In genomic region chr20:58697201-58697866, GRCh38 we compare ENCODE assay signal across 26 cellular contexts. TPM values are rescaled to one million over a fixed set of nuclear protein-coding genes. Genes with fewer than 3 reads are reported as not detected.
DNase-seq lines count a peak whose midpoint lies in the region; ATAC-seq, FAIRE-seq and TF ChIP-seq lines count a peak whose summit lies in the region.
"Had no signal": no experiment of that assay in that cellular context is flagged by ENCODE, and none has a peak within 500 bp of the region (broad histone marks: within the 10 kb centered on the region; RNA-seq: fewer than 3 reads in every experiment).

No MANE protein-coding gene starts in this region.

- H3K9ac ChIP-seq in H9 (ENCODE audit: extremely low read depth, insufficient read length, low read length): no peak overlapping the region
- H3K9ac ChIP-seq in H1 (replicated peaks in 1 of 4; ENCODE audit: extremely low read depth in 1 of 4, low read depth in 3 of 4, low read length in 3 of 4): no peak overlapping the region

- H3K4me2 ChIP-seq in H9 (ENCODE audit: insufficient read depth, insufficient read length, low read length) (no peak overlapping the region), H1 (ENCODE audit: insufficient read depth in 1 of 2, low read depth in 2 of 2, low read length in 2 of 2) (no peak overlapping the region)
- H3K4me2 ChIP-seq: A549 had no signal

- H3K4me3 ChIP-seq in H1 (ENCODE audit: extremely low read depth in 1 of 4, insufficient read depth in 2 of 4, low read depth in 3 of 4, low read length in 4 of 4) (no peak overlapping the region), sigmoid colon (no peak overlapping the region)
- H3K4me3 ChIP-seq: A549, cardiac muscle cell, psoas muscle, skin epidermis had no signal

- DNase-seq in activated CD8-positive, alpha-beta memory T cell treated with anti-CD3 and anti-CD28 coated beads, Interleukin-2, amount 50 U/mL, for 48 hours: peak; percentile 48
- no peak for DNase-seq in activated CD8-positive, alpha-beta memory T cell treated with anti-CD3 and anti-CD28 coated beads, Interleukin-2, amount 10 ng/mL, durations not matched to agents 7 days and 5 days
- DNase-seq in H9: peak; percentile 18
- no peak for DNase-seq in H1 (ENCODE audit: low read depth in 1 of 2, low spot score in 2 of 2)
- peak; percentile 61 for DNase-seq in sigmoid colon
- no peak for DNase-seq in GM13976 (ENCODE audit: low spot score)
- no peak for DNase-seq in HUDEP-2 (lab: John Stamatoyannopoulos, UW; ENCODE audit: unreplicated experiment in 76 of 76)
- no peak for DNase-seq in GM10248 (ENCODE audit: extremely low spot score)
- DNase-seq: activated CD4-positive, alpha-beta memory T cell treated with anti-CD3 and anti-CD28 coated beads, Interleukin-2, amount 10 ng/mL, durations not matched to agents 7 days and 5 days; activated T-cell treated with anti-CD3 and anti-CD28 coated beads for 4 hours; BE2C; dermis blood vessel endothelial cell; DMS53; GF-D8; mammary epithelial cell; NCI-H1048; NCI-H187 treated with DMSO at 0.1 percent for 48 hours; NCI-H82; psoas muscle; stimulated activated CD4-positive, alpha-beta T cell treated with anti-CD3 and anti-CD28 coated beads, Interleukin-2, amount 100 ng/mL, for 24 hours; T1000 had no signal

- no peaks in the 10 kb centered on the region for H3K27me3 Mint-ChIP-seq in activated CD8-positive, alpha-beta memory T cell treated with anti-CD3 and anti-CD28 coated beads, Interleukin-2, amount 10 ng/mL, durations not matched to agents 7 days and 5 days
- H3K27me3 Mint-ChIP-seq in H9 (ENCODE audit: low read depth): no peaks in the 10 kb centered on the region
- H3K27me3 Mint-ChIP-seq: activated CD4-positive, alpha-beta memory T cell treated with anti-CD3 and anti-CD28 coated beads, Interleukin-2, amount 10 ng/mL, durations not matched to agents 7 days and 5 days; activated naive CD8-positive, alpha-beta T cell had no signal

- no peak overlapping the region for H4K5ac ChIP-seq in H9 (ENCODE audit: insufficient read length, low read depth, low read length)
- H4K5ac ChIP-seq in H1 (ENCODE audit: insufficient read length, low read depth, low read length): no peak overlapping the region

- in situ Hi-C loops in GM13976 (cut with MboI; ENCODE audit: low sequenced_read_pairs, unreplicated experiment): no loop called here

- H3K9me3 Mint-ChIP-seq in activated CD8-positive, alpha-beta memory T cell treated with anti-CD3 and anti-CD28 coated beads, Interleukin-2, amount 10 ng/mL, durations not matched to agents 7 days and 5 days (ENCODE audit: low read depth): no peaks in the 10 kb centered on the region
- H3K9me3 Mint-ChIP-seq in H9: no peaks in the 10 kb centered on the region
- H3K9me3 Mint-ChIP-seq: activated CD4-positive, alpha-beta memory T cell treated with anti-CD3 and anti-CD28 coated beads, Interleukin-2, amount 10 ng/mL, durations not matched to agents 7 days and 5 days had no signal

- H2BK12ac ChIP-seq in H9 (ENCODE audit: insufficient read length, low read depth, low read length) (no peak overlapping the region), H1 (ENCODE audit: low read depth, low read length) (no peak overlapping the region)

- no peak overlapping the region for H3K23ac ChIP-seq in H9 (ENCODE audit: insufficient read length, low read depth, low read length)
- no peak overlapping the region for H3K23ac ChIP-seq in H1 (ENCODE audit: insufficient read length)

- H3K56ac ChIP-seq in H9 (ENCODE audit: insufficient read length, low read depth, low read length) (no peak overlapping the region), H1 (replicated peaks; ENCODE audit: insufficient read length, low read depth, low read length) (no peak overlapping the region)

- H2BK20ac ChIP-seq in H9 (ENCODE audit: low read depth, low read length, poor library complexity, severe bottlenecking) (no peak overlapping the region), H1 (ENCODE audit: low read length) (no peak overlapping the region)

- no peak overlapping the region for H2BK15ac ChIP-seq in H9 (ENCODE audit: low read depth, low read length)
- no peak overlapping the region for H2BK15ac ChIP-seq in H1 (ENCODE audit: low read length)

- WGBS in H9 (ENCODE audit: extremely low coverage, insufficient read length, low lambda C conversion rate): no CpG with 5 or more reads among the region's 21 CpGs
- 94% methylated on average over 19 of the region's 21 CpGs; no CpG with 5 or more reads in 1 of the 2 experiments for WGBS in H1 (ENCODE audit: extremely low coverage in 1 of 2, insufficient coverage in 1 of 2, insufficient read length in 1 of 2, insufficient replicate concordance in 2 of 2, low coverage in 1 of 2, low lambda C conversion rate in 2 of 2, missing lambda C conversion rate in 1 of 2), 2 experiments
- 92 to 94% methylated on average over 21 of the region's 21 CpGs for WGBS in sigmoid colon, 2 donors

- H3K14ac ChIP-seq in H9 (ENCODE audit: insufficient read depth, low read length) (no peak overlapping the region), H1 (ENCODE audit: insufficient read length) (no peak overlapping the region)

- H3K79me1 ChIP-seq in H9 (ENCODE audit: insufficient read depth, low read depth, low read length, poor library complexity, severe bottlenecking): no peaks in the 10 kb centered on the region
- H3K79me1 ChIP-seq in H1 (ENCODE audit: low read depth, low read length): 0 out of 2 replicates have a peak, but pooled peaks cover 4% of the 10 kb centered on the region

- H3K23me2 ChIP-seq in H9 (ENCODE audit: insufficient read length, low read depth, low read length, poor library complexity, severe bottlenecking) (no peaks in the 10 kb centered on the region), H1 (ENCODE audit: low read depth, low read length) (peaks cover 4% of the 10 kb centered on the region; the same call in 1 of the 2 replicates)

- H4K20me1 ChIP-seq in H9 (ENCODE audit: control insufficient read depth, insufficient read depth, insufficient read length) (no peaks in the 10 kb centered on the region), H1 (replicated peaks in 1 of 2; ENCODE audit: control insufficient read depth in 1 of 2, insufficient read depth in 2 of 2, low read length in 2 of 2) (peaks cover 3 to 8% of the 10 kb centered on the region in 2 experiments)

- H3K36me3 ChIP-seq in H1 (ENCODE audit: control insufficient read depth in 2 of 4, insufficient read depth in 4 of 4, low read length in 3 of 4) (peaks cover 4 to 25% (median 10%) of the 10 kb centered on the region in 4 experiments; a peak in 7 of 8 replicates), sigmoid colon (peaks cover 24 to 71% (median 36%) of the 10 kb centered on the region in 4 donors)
- H3K36me3 ChIP-seq: BE2C had no signal

- H3K27me3 ChIP-seq in H9 (ENCODE audit: insufficient read depth, low read length) (no peaks in the 10 kb centered on the region), H1 (replicated peaks in 1 of 4; ENCODE audit: control insufficient read depth in 3 of 4, extremely low read depth in 1 of 4, insufficient read depth in 3 of 4, low read length in 3 of 4) (no peaks in the 10 kb centered on the region), sigmoid colon (no peaks in the 10 kb centered on the region)
- H3K27me3 ChIP-seq: BE2C, cardiac muscle cell, neutrophil had no signal

- POLR2A ChIA-PET in H1 (lab: Charles Lee; ENCODE audit: partially characterized antibody) (interaction anchor here (0.8 to 16.8 kb wide), 13 partner anchors 9 to 153 kb away, joined by 3 to 188 read pairs (median 4); partner anchors contain the start of gene STX16), GM10248 (lab: Yijun Ruan, JAX) (no interaction called here)

- TF ChIP-seq POLR2A in H1 (IDR thresholded peaks at IDR 0.05; ENCODE audit: control extremely low read depth in 1 of 2, low read depth in 2 of 2, low read length in 2 of 2): no peak
- no peak for TF ChIP-seq POLR2A in sigmoid colon (IDR thresholded peaks at IDR 0.05)

- intact Hi-C loops in sigmoid colon (cut with DNase I): no loop called here

- TF ChIP-seq EP300 in H1 (IDR thresholded peaks at IDR 0.05; ENCODE audit: borderline replicate concordance in 1 of 2, low read depth in 2 of 2, low read length in 2 of 2): no peak
- no peak for TF ChIP-seq EP300 in sigmoid colon (IDR thresholded peaks at IDR 0.05)

- H2AK5ac ChIP-seq in H9 (ENCODE audit: insufficient read length, low read length) (no peak overlapping the region), H1 (ENCODE audit: low read depth, low read length) (no peak overlapping the region)

- ATAC-seq in activated CD8-positive, alpha-beta memory T cell treated with anti-CD3 and anti-CD28 coated beads, Interleukin-2, amount 10 ng/mL, durations not matched to agents 7 days and 5 days: no peak
- ATAC-seq: A549, psoas muscle had no signal

- no peak overlapping the region for H3K4me3 Mint-ChIP-seq in activated CD8-positive, alpha-beta memory T cell treated with anti-CD3 and anti-CD28 coated beads, Interleukin-2, amount 10 ng/mL, durations not matched to agents 7 days and 5 days
- H3K4me3 Mint-ChIP-seq in H9: peak overlapping the region in 1 of 2 experiments; percentile 44; a peak in 1 of 5 replicates
- H3K4me3 Mint-ChIP-seq: activated CD4-positive, alpha-beta memory T cell treated with anti-CD3 and anti-CD28 coated beads, Interleukin-2, amount 10 ng/mL, durations not matched to agents 7 days and 5 days; activated naive CD8-positive, alpha-beta T cell had no signal

- peaks cover 2% of the 10 kb centered on the region; the same call in 1 of the 2 replicates for H3K79me2 ChIP-seq in H9 (ENCODE audit: insufficient read depth, low read length)
- H3K79me2 ChIP-seq in H1 (ENCODE audit: control insufficient read depth in 1 of 2, insufficient read depth in 2 of 2, low read length in 2 of 2): no peaks in the 10 kb centered on the region; a peak in 1 of 4 replicates

- H2BK5ac ChIP-seq in H9 (ENCODE audit: insufficient read length, low read length): no peak overlapping the region
- peak overlapping the region; percentile 67; the same call in 1 of the 2 replicates for H2BK5ac ChIP-seq in H1 (ENCODE audit: low read depth, low read length)

- TF ChIP-seq CTCF in H9 (conservative IDR thresholded peaks at IDR 0.05) (no peak), H1 (IDR thresholded peaks at IDR 0.05; ENCODE audit: control extremely low read depth in 1 of 3, insufficient read depth in 1 of 3, low read depth in 1 of 3, low read length in 3 of 3) (no peak), sigmoid colon (IDR thresholded peaks at IDR 0.05) (no peak), GM13976 (IDR thresholded peaks at IDR 0.05; ENCODE audit: borderline replicate concordance, control extremely low read depth, extremely low read depth, insufficient read depth, missing control alignments) (no peak), GM10248 (IDR thresholded peaks at IDR 0.05; ENCODE audit: control extremely low read depth, extremely low read depth, low read depth, missing control alignments) (no peak)

- H3K18ac ChIP-seq in H9 (ENCODE audit: insufficient read length, low read depth, low read length) (no peak overlapping the region), H1 (ENCODE audit: extremely low read depth, low read length) (no peak overlapping the region)

- no peak for TF ChIP-seq RAD21 in H1 (IDR thresholded peaks at IDR 0.05 in 1 of 2, conservative IDR thresholded peaks at IDR 0.05 in 1 of 2; ENCODE audit: low read depth in 2 of 2, low read length in 2 of 2)

- H3K4me1 ChIP-seq in H9 (ENCODE audit: insufficient read depth, low read length) (peaks cover 2% of the 10 kb centered on the region; the same call in 1 of the 2 replicates), H1 (replicated peaks in 1 of 4; ENCODE audit: control insufficient read depth in 3 of 4, insufficient read depth in 4 of 4, low read length in 3 of 4) (peaks cover 3 to 15% (median 8%) of the 10 kb centered on the region in 4 experiments; a peak in 6 of 7 replicates), sigmoid colon (peaks cover 0 to 20% (median 19%) of the 10 kb centered on the region in 4 donors)
- H3K4me1 ChIP-seq: BE2C had no signal

- H3K27ac Mint-ChIP-seq in activated CD8-positive, alpha-beta memory T cell treated with anti-CD3 and anti-CD28 coated beads, Interleukin-2, amount 10 ng/mL, durations not matched to agents 7 days and 5 days: no peak overlapping the region
- H3K27ac Mint-ChIP-seq in H9: peak overlapping the region; percentile 29 to 83 (median 41); a peak in 2 of 7 replicates
- H3K27ac Mint-ChIP-seq: activated CD4-positive, alpha-beta memory T cell treated with anti-CD3 and anti-CD28 coated beads, Interleukin-2, amount 10 ng/mL, durations not matched to agents 7 days and 5 days; activated naive CD8-positive, alpha-beta T cell had no signal

- no peak overlapping the region for H3T11ph ChIP-seq in H9 (ENCODE audit: low read length)

- peaks cover 8% of the 10 kb centered on the region for H3K4me1 Mint-ChIP-seq in activated CD8-positive, alpha-beta memory T cell treated with anti-CD3 and anti-CD28 coated beads, Interleukin-2, amount 10 ng/mL, durations not matched to agents 7 days and 5 days
- peaks cover 12 to 14% of the 10 kb centered on the region in 2 experiments for H3K4me1 Mint-ChIP-seq in H9

- H2BK120ac ChIP-seq in H9 (ENCODE audit: low read depth, low read length, poor library complexity, severe bottlenecking) (no peak overlapping the region), H1 (replicated peaks; ENCODE audit: low read depth, low read length) (no peak overlapping the region)

- no peak overlapping the region for H4K91ac ChIP-seq in H9 (ENCODE audit: insufficient read length, low read depth, low read length)
- no peak overlapping the region for H4K91ac ChIP-seq in H1 (replicated peaks; ENCODE audit: insufficient read length, low read length)

- H4K8ac ChIP-seq in H9 (replicated peaks; ENCODE audit: insufficient read length, low read depth, low read length): no peak overlapping the region
- H4K8ac ChIP-seq in H1 (ENCODE audit: extremely low read depth, insufficient read depth, low read length): no peak overlapping the region; the same call in 1 of the 2 replicates

- H3K9me3 ChIP-seq in H9 (ENCODE audit: control insufficient read depth, low read depth, low read length) (no peaks in the 10 kb centered on the region), H1 (ENCODE audit: insufficient read depth in 2 of 2, low read depth in 1 of 2, low read length in 1 of 2) (no peaks in the 10 kb centered on the region), sigmoid colon (no peaks in the 10 kb centered on the region)
- H3K9me3 ChIP-seq: A549, BE2C, neutrophil, psoas muscle had no signal

- no peak overlapping the region for H3K27ac ChIP-seq in H9 (ENCODE audit: insufficient read length, low read depth, low read length)
- no peak overlapping the region for H3K27ac ChIP-seq in H1 (ENCODE audit: low read depth, low read length)
- no peak overlapping the region for H3K27ac ChIP-seq in sigmoid colon
- H3K27ac ChIP-seq: A549, cardiac muscle cell, neutrophil, psoas muscle had no signal

- no peak overlapping the region for H3K4ac ChIP-seq in H9 (ENCODE audit: low read depth, low read length)
- H3K4ac ChIP-seq in H1 (replicated peaks; ENCODE audit: insufficient read length, low read depth, low read length): no peak overlapping the region

- H2AFZ ChIP-seq in H9 (ENCODE audit: low read length): no peak overlapping the region
- H2AFZ ChIP-seq in H1 (ENCODE audit: low read length): no peak overlapping the region

- no peak for FAIRE-seq in H1 (lab: Jason Lieb, UNC)
- FAIRE-seq: A549 had no signal

- CTCF ChIA-PET in activated CD8-positive, alpha-beta memory T cell treated with anti-CD3 and anti-CD28 coated beads, Interleukin-2, amount 10 ng/mL, durations not matched to agents 7 days and 5 days (lab: Charles Lee): interaction anchor here (0.9 kb wide), 1 partner anchor 46 kb away, joined by 3 read pairs; the partner anchor contains the start of gene STX16
- CTCF ChIA-PET in H1 (lab: Charles Lee; ENCODE audit: partially characterized antibody) (interaction anchor here (0.8 to 3.2 kb wide), 5 partner anchors 10 to 216 kb away, joined by 3 to 8 read pairs (median 5); partner anchors contain the start of gene STX16), GM10248 (lab: Yijun Ruan, JAX) (interaction anchor here (1.4 kb wide), 1 partner anchor 12 kb away, joined by 3 read pairs; no protein-coding TSS in a partner anchor)

- peaks cover 2% of the 10 kb centered on the region for H3K36me3 Mint-ChIP-seq in activated CD8-positive, alpha-beta memory T cell treated with anti-CD3 and anti-CD28 coated beads, Interleukin-2, amount 10 ng/mL, durations not matched to agents 7 days and 5 days
- H3K36me3 Mint-ChIP-seq in H9 (ENCODE audit: insufficient read depth in 1 of 3, low read depth in 3 of 3): peaks cover 2 to 27% (median 13%) of the 10 kb centered on the region in 3 experiments; a peak in 6 of 7 replicates

RNA-seq across cellular contexts. Expression of gene NPEPL1, which starts 4.7 kb away (rescaled TPM):
- total RNA-seq in activated CD8-positive, alpha-beta memory T cell treated with anti-CD3 and anti-CD28 coated beads, Interleukin-2, amount 10 ng/mL, durations not matched to agents 7 days and 5 days: 10 to 100 TPM; 19.3 to 30.4 TPM
- total RNA-seq in H9 (2021) (31.1 TPM in 2 replicates), sigmoid colon (10 to 100 TPM; 22.9 to 65.1 (median 46.0) TPM)
- total RNA-seq in H1 (2021; fragmentation: NEBNext Ultra II Directional; extraction: Animal tissue kit (Norgen Biotek cat#: 25700)): 26.7 and 26.8 TPM in 2 replicates
- polyA plus RNA-seq in H1 (2011; rRNA removed) (12.4 and 26.3 TPM in 2 replicates), sigmoid colon (10 to 100 TPM; 10.6 to 26.5 (median 16.8) TPM)
- polyA plus RNA-seq in H1 (2011; cell fraction: cytosol; rRNA removed): 20.2 TPM
- 166 TPM for polyA plus RNA-seq in H1 (2011; cell fraction: nucleus; rRNA removed)
- 30.4 to 43.7 TPM (median 40.6 TPM) in 4 replicates for polyA plus RNA-seq in H1 (2012, experiment 1 of 2)
- polyA plus RNA-seq in H1 (2012, experiment 2 of 2): 20.7 TPM
- 16.9 TPM for polyA plus RNA-seq in H1 (2013, experiment 1 of 2)
- polyA plus RNA-seq in H1 (2013, experiment 2 of 2): 14.3 TPM
- 7.0 and 9.4 TPM in 2 replicates for polyA minus RNA-seq in H1 (2011; rRNA and poly(A)+ RNA removed)
- 9.7 TPM for polyA minus RNA-seq in H1 (2011; cell fraction: cytosol; rRNA and poly(A)+ RNA removed)
- polyA minus RNA-seq in H1 (2011; cell fraction: nucleus; rRNA and poly(A)+ RNA removed): 37.9 TPM

RNA-seq across cellular contexts. Expression of gene STX16, which starts 46.3 kb away (rescaled TPM):
- total RNA-seq in activated CD8-positive, alpha-beta memory T cell treated with anti-CD3 and anti-CD28 coated beads, Interleukin-2, amount 10 ng/mL, durations not matched to agents 7 days and 5 days: 100 to 1,000 TPM; 120 to 165 TPM
- 81.4 and 87.8 TPM in 2 replicates for total RNA-seq in H9 (2021)
- total RNA-seq in H1 (2021; fragmentation: NEBNext Ultra II Directional; extraction: Animal tissue kit (Norgen Biotek cat#: 25700)): 61.6 and 64.4 TPM in 2 replicates
- 45.2 and 45.3 TPM in 2 replicates for polyA plus RNA-seq in H1 (2011; rRNA removed)
- polyA plus RNA-seq in H1 (2011; cell fraction: cytosol; rRNA removed): 87.2 TPM
- polyA plus RNA-seq in H1 (2011; cell fraction: nucleus; rRNA removed): 65.1 TPM
- 67.7 to 88.0 TPM (median 78.0 TPM) in 4 replicates for polyA plus RNA-seq in H1 (2012, experiment 1 of 2)
- 9.0 TPM for polyA plus RNA-seq in H1 (2012, experiment 2 of 2)
- polyA plus RNA-seq in H1 (2013, experiment 1 of 2): 60.8 TPM
- polyA plus RNA-seq in H1 (2013, experiment 2 of 2): 50.5 TPM
- polyA minus RNA-seq in H1 (2011; rRNA and poly(A)+ RNA removed): 45.0 and 48.5 TPM in 2 replicates
- 32.7 TPM for polyA minus RNA-seq in H1 (2011; cell fraction: cytosol; rRNA and poly(A)+ RNA removed)
- polyA minus RNA-seq in H1 (2011; cell fraction: nucleus; rRNA and poly(A)+ RNA removed): 46.7 TPM
- 100 to 1,000 TPM in 1 of 4 donors, 10 to 100 TPM in 3; 42.8 to 126 (median 57.1) TPM for total RNA-seq in sigmoid colon
- polyA plus RNA-seq in sigmoid colon: 10 to 100 TPM; 14.6 to 43.8 (median 15.6) TPM

Comparison
In these comparisons a context has a peak if more than half of its experiments do, and no peak if none do; other contexts are left out.
1. DNase-seq: peak in activated CD8-positive, alpha-beta memory T cell treated with anti-CD3 and anti-CD28 coated beads, Interleukin-2, amount 50 U/mL, for 48 hours (single experiment), H9 (single experiment) and sigmoid colon (single experiment); none in activated CD8-positive, alpha-beta memory T cell treated with anti-CD3 and anti-CD28 coated beads, Interleukin-2, amount 10 ng/mL, durations not matched to agents 7 days and 5 days (single experiment), H1 (0 of 2), GM13976 (single experiment), HUDEP-2 (0 of 76) and GM10248 (single experiment).